In genomic region chr2:218406209-218406948, GRCh38 we compare ENCODE assay signal across 9 cellular contexts. TPM values are rescaled to one million over a fixed set of nuclear protein-coding genes. Genes with fewer than 3 reads are reported as not detected.
A peak's percentile ranks its signal among the peaks of the same experiment; 100 is the strongest.
DNase-seq lines count a peak whose midpoint lies in the region; ATAC-seq, FAIRE-seq and TF ChIP-seq lines count a peak whose summit lies in the region.
"Had no signal": no experiment of that assay in that cellular context is flagged by ENCODE, and none has a peak within 500 bp of the region (broad histone marks: within the 10 kb centered on the region; RNA-seq: fewer than 3 reads in every experiment).

No MANE protein-coding gene starts in this region.

- TF ChIP-seq POLR2A in spleen (IDR thresholded peaks at IDR 0.05) = no peak

- peak overlapping the region; percentile 77 to 100 (median 88) for H3K27ac ChIP-seq in spleen

- intact Hi-C loops in spleen (cut with DNase I; ENCODE audit: low total_unique reads) = loop anchor here (5.0 to 10.0 kb wide), 3 partner anchors 56 to 251 kb away; partner anchors contain the start of genes BCS1L, CNOT9, USP37 and ZNF142

- peak; percentile 71 for TF ChIP-seq CTCF in AG10803 (conservative IDR thresholded peaks at IDR 0.05; ENCODE audit: low read length)
- TF ChIP-seq CTCF in WI38 (IDR thresholded peaks at IDR 0.05; ENCODE audit: low read depth, low read length) = peak; percentile 77
- peak; percentile 85 for TF ChIP-seq CTCF in bronchial epithelial cell (IDR thresholded peaks at IDR 0.05; ENCODE audit: insufficient read depth, low read length, severe bottlenecking)
- TF ChIP-seq CTCF in spleen (IDR thresholded peaks at IDR 0.05 in 8 of 11, conservative IDR thresholded peaks at IDR 0.05 in 3 of 11) = peak; percentile 63 to 92 (median 85)

- FAIRE-seq in bronchial epithelial cell (lab: Jason Lieb, UNC) = no peak

- H3K36me3 ChIP-seq in bronchial epithelial cell (ENCODE audit: control insufficient read depth, insufficient read depth, low read length) (peaks cover 14% of the 10 kb centered on the region), spleen (peaks cover 0 to 42% (median 37%) of the 10 kb centered on the region in 6 donors)

- H3K4me1 ChIP-seq in spleen = peaks cover 37 to 70% (median 65%) of the 10 kb centered on the region in 6 donors

- peak overlapping the region; percentile 58 for H3K4me3 ChIP-seq in AG10803 (ENCODE audit: low read length)
- H3K4me3 ChIP-seq in WI38 (ENCODE audit: low read depth, low read length) = peak overlapping the region; percentile 52
- H3K4me3 ChIP-seq in bronchial epithelial cell (ENCODE audit: low read depth, low read length) = peak overlapping the region; percentile 34
- peak overlapping the region; percentile 25 to 69 (median 39) for H3K4me3 ChIP-seq in spleen

- ATAC-seq in GM19023 (IDR thresholded peaks at IDR 0.05; ENCODE audit: unreplicated experiment) (peak; percentile 78), HG03175 (IDR thresholded peaks at IDR 0.05; ENCODE audit: unreplicated experiment) (peak; percentile 83)

- WGBS in spleen, 5 donors = 0 to 2% (median 0%) methylated on average over 21 to 56 of the region's 56 CpGs

- peak; percentile 95 for DNase-seq in AG10803 (ENCODE audit: low read depth)
- peak; percentile 97 for DNase-seq in NCI-H2227 (lab: John Stamatoyannopoulos, UW; ENCODE audit: unreplicated experiment)
- DNase-seq in bronchial epithelial cell (ENCODE audit: low read depth) = peak; percentile 85
- peak; percentile 88 for DNase-seq in inferior parietal cortex (ENCODE audit: extremely low spot score)
- peak; percentile 100 for DNase-seq in spleen

- H3K27me3 ChIP-seq in bronchial epithelial cell (ENCODE audit: control insufficient read depth, insufficient read depth, low read length) = no peaks in the 10 kb centered on the region
- H3K27me3 ChIP-seq in spleen (replicated peaks in 1 of 7) = no peaks in the 10 kb centered on the region

- no peaks in the 10 kb centered on the region for H3K9me3 ChIP-seq in spleen

RNA-seq across cellular contexts. Expression of gene CTDSP1, which starts 6.7 kb away (rescaled TPM):
- total RNA-seq in bronchial epithelial cell = 26.5 and 32.1 TPM in 2 replicates
- 100 to 1,000 TPM; 114 to 184 (median 163) TPM for total RNA-seq in spleen
- polyA plus RNA-seq in spleen = 100 to 1,000 TPM in 1 of 3 donors, 10 to 100 TPM in 2; 65.6 to 114 (median 72.4) TPM

RNA-seq across cellular contexts. Expression of gene VIL1, which starts 12.5 kb away (rescaled TPM):
- total RNA-seq in bronchial epithelial cell (not detected in 2 replicates), spleen (under 1 TPM in 3 of 7 donors, not detected in 4; 0.17 to 0.72 (median 0.38) TPM)
- under 1 TPM; 0.04 to 0.19 (median 0.06) TPM for polyA plus RNA-seq in spleen
- total RNA-seq: activated CD8-positive, alpha-beta memory T cell treated with anti-CD3 and anti-CD28 coated beads for 36 hours had no signal

RNA-seq across cellular contexts. Expression of gene SLC11A1, which starts 24.3 kb away (rescaled TPM):
- 0.26 and 0.51 TPM in 2 replicates for total RNA-seq in bronchial epithelial cell
- total RNA-seq in spleen = 100 to 1,000 TPM in 4 of 7 donors, 10 to 100 TPM in 3; 63.5 to 576 (median 167) TPM
- 10 to 100 TPM in 2 of 3 donors, 1 to 10 TPM in 1; 6.2 to 67.0 (median 38.6) TPM for polyA plus RNA-seq in spleen

RNA-seq across cellular contexts. Expression of gene CATIP, which starts 49.7 kb away (rescaled TPM):
- total RNA-seq in bronchial epithelial cell (not detected in 2 replicates), spleen (under 1 TPM in 5 of 7 donors, not detected in 2; 0.30 to 0.76 (median 0.60) TPM)
- polyA plus RNA-seq in spleen = 1 to 10 TPM in 1 of 3 donors, under 1 TPM in 2; 0.57 to 1.1 (median 0.99) TPM
- total RNA-seq: activated CD8-positive, alpha-beta memory T cell treated with anti-CD3 and anti-CD28 coated beads for 36 hours had no signal

Comparison
In these comparisons a context has a peak if more than half of its experiments do, and no peak if none do; other contexts are left out.
1. Peak in every context shown above with its lines: DNase-seq, ATAC-seq, H3K4me3 ChIP-seq and H3K27ac ChIP-seq.
2. RNA of gene SLC11A1, which starts 24.3 kb away (total RNA-seq): 63.5 to 576 TPM in spleen; 0.26 to 0.51 TPM in bronchial epithelial cell; every median in the first group is over 10 times any median in the second.